Comparison of ENCODE assay signal across 10 cellular contexts in the genomic region with DNA sequence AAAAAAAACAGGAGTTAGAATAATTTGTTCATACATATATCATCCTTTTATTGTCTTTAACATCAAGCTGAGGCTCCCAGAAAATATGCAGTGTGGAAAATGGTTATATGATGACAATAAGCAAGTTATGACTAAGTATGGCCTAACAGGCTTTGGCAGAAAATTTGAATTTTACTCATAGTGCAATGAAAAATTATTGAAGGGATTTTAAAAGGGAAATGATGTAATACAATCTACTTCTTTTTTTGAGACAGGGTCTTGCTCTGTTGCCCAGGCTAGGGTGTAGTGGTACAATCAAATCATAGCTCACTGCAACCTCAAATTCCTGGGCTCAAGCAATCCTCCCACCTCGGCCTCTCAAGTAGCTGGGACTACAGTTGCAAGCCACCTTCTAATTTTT.
A peak's percentile ranks its signal among the peaks of the same experiment; 100 is the strongest.
DNase-seq lines count a peak whose midpoint lies in the region; ATAC-seq and TF ChIP-seq lines count a peak whose summit lies in the region.
"Had no signal": no experiment of that assay in that cellular context is flagged by ENCODE, and none has a peak within 500 bp of the region (broad histone marks: within the 10 kb centered on the region; RNA-seq: fewer than 3 reads in every experiment).

No MANE protein-coding gene starts in this region.

- no peaks in the 10 kb centered on the region for H3K27me3 ChIP-seq in CD8-positive, alpha-beta memory T cell (ENCODE audit: insufficient read depth, low read length, poor library complexity, severe bottlenecking)
- no peaks in the 10 kb centered on the region for H3K27me3 ChIP-seq in heart left ventricle
- no peaks in the 10 kb centered on the region for H3K27me3 ChIP-seq in transverse colon

- H3K9ac ChIP-seq in SK-N-MC (ENCODE audit: insufficient read length), result no peak overlapping the region

- no peak for TF ChIP-seq EP300 in transverse colon (IDR thresholded peaks at IDR 0.05; ENCODE audit: low read depth)

- in situ Hi-C loops in transverse colon (cut with MboI; ENCODE audit: low pct_ligation_motif_present in 1 of 4, low pct_unique_long_range_greater_than_20kb in 1 of 4, low sequenced_read_pairs in 3 of 4), result no loop called here

- TF ChIP-seq POLR2A in heart left ventricle (IDR thresholded peaks at IDR 0.05) (no peak), transverse colon (IDR thresholded peaks at IDR 0.05) (no peak)

- peaks cover 5% of the 10 kb centered on the region for H3K36me3 Mint-ChIP-seq in activated CD4-positive, alpha-beta T cell treated with anti-CD3 and anti-CD28 coated beads, Interleukin-2, amount 10 ng/mL, durations not matched to agents 24 days and 14 days (ENCODE audit: low read depth)
- H3K36me3 Mint-ChIP-seq in stimulated activated effector memory CD8-positive, alpha-beta T cell treated with anti-CD3 and anti-CD28 coated beads, Interleukin-12 subunit alpha, Interleukin-12 subunit beta, amount 100 ng/mL, for 72 hours, result peaks cover 49% of the 10 kb centered on the region
- H3K36me3 Mint-ChIP-seq in CD8-positive, alpha-beta memory T cell, result peaks cover 0 to 59% (median 10%) of the 10 kb centered on the region in 3 donors

- no peak overlapping the region for H3K4me3 ChIP-seq in SK-N-MC
- no peak overlapping the region for H3K4me3 ChIP-seq in CD8-positive, alpha-beta memory T cell (ENCODE audit: low read length)
- no peak overlapping the region for H3K4me3 ChIP-seq in heart left ventricle
- no peak overlapping the region for H3K4me3 ChIP-seq in transverse colon
- H3K4me3 ChIP-seq: thoracic aorta had no signal

- ATAC-seq in HG02884 (IDR thresholded peaks at IDR 0.05; ENCODE audit: unreplicated experiment) (peak; percentile 41), heart left ventricle (no peak)
- ATAC-seq in stimulated activated effector memory CD8-positive, alpha-beta T cell treated with anti-CD3 and anti-CD28 coated beads, Interleukin-12 subunit alpha, Interleukin-12 subunit beta, amount 100 ng/mL, for 72 hours, result peak; percentile 84

- 90 to 100% (median 92%) methylated on average over 1 of the region's 1 CpG for WGBS in heart left ventricle, 4 donors
- WGBS in transverse colon (ENCODE audit: low coverage in 1 of 2), 2 donors, result 88% methylated on average over 1 of the region's 1 CpG; no CpG with 5 or more reads in 1 of the 2 donors

- no peak for TF ChIP-seq CTCF in heart left ventricle (IDR thresholded peaks at IDR 0.05)
- TF ChIP-seq CTCF in transverse colon (IDR thresholded peaks at IDR 0.05), result no peak

- H3K27ac ChIP-seq in SK-N-MC, result peak overlapping the region; percentile 65
- no peak overlapping the region for H3K27ac ChIP-seq in CD8-positive, alpha-beta memory T cell (ENCODE audit: low read depth, low read length)
- no peak overlapping the region for H3K27ac ChIP-seq in heart left ventricle
- H3K27ac ChIP-seq in transverse colon, result peak overlapping the region in 1 of 4 donors; percentile 1
- H3K27ac ChIP-seq: thoracic aorta had no signal

- peaks cover 7% of the 10 kb centered on the region for H3K4me1 Mint-ChIP-seq in activated CD4-positive, alpha-beta T cell treated with anti-CD3 and anti-CD28 coated beads, Interleukin-2, amount 10 ng/mL, durations not matched to agents 24 days and 14 days
- peaks cover 11% of the 10 kb centered on the region for H3K4me1 Mint-ChIP-seq in stimulated activated effector memory CD8-positive, alpha-beta T cell treated with anti-CD3 and anti-CD28 coated beads, Interleukin-12 subunit alpha, Interleukin-12 subunit beta, amount 100 ng/mL, for 72 hours
- H3K4me1 Mint-ChIP-seq in CD8-positive, alpha-beta memory T cell, result peaks cover 7 to 8% (median 7%) of the 10 kb centered on the region in 3 donors
- H3K4me1 Mint-ChIP-seq: neural crest cell had no signal

- no peak for DNase-seq in activated CD4-positive, alpha-beta T cell treated with anti-CD3 and anti-CD28 coated beads, Interleukin-2, amount 10 ng/mL, durations not matched to agents 24 days and 14 days
- DNase-seq in activated CD4-positive, alpha-beta T cell treated with anti-CD3 and anti-CD28 coated beads, Interleukin-2, amount 50 U/mL, for 4 hours, result no peak
- DNase-seq in SK-N-MC (ENCODE audit: low read depth, low spot score) (no peak), heart left ventricle (no peak), transverse colon (no peak)
- DNase-seq in stimulated activated effector memory CD8-positive, alpha-beta T cell treated with anti-CD3 and anti-CD28 coated beads, Interleukin-12 subunit alpha, Interleukin-12 subunit beta, amount 100 ng/mL, for 72 hours (ENCODE audit: low spot score in 2 of 2), result no peak
- DNase-seq in CD8-positive, alpha-beta memory T cell, result no peak

- no peaks in the 10 kb centered on the region for H3K36me3 ChIP-seq in SK-N-MC (ENCODE audit: insufficient read depth, low read length)
- no peaks in the 10 kb centered on the region for H3K36me3 ChIP-seq in CD8-positive, alpha-beta memory T cell (ENCODE audit: insufficient read depth, low read length)
- H3K36me3 ChIP-seq in heart left ventricle, result peaks cover 0 to 84% (median 36%) of the 10 kb centered on the region in 9 donors
- H3K36me3 ChIP-seq in transverse colon, result peaks cover 0 to 4% (median 0%) of the 10 kb centered on the region in 4 donors
- H3K36me3 ChIP-seq: thoracic aorta had no signal

- POLR2A ChIA-PET in CD8-positive, alpha-beta memory T cell (lab: Charles Lee), result interaction anchor here (0.6 kb wide), 1 partner anchor 12 kb away, joined by 3 read pairs; no protein-coding TSS in a partner anchor

- H3K27ac Mint-ChIP-seq in activated CD4-positive, alpha-beta T cell treated with anti-CD3 and anti-CD28 coated beads, Interleukin-2, amount 10 ng/mL, durations not matched to agents 24 days and 14 days, result peak overlapping the region; percentile 73
- H3K27ac Mint-ChIP-seq in stimulated activated effector memory CD8-positive, alpha-beta T cell treated with anti-CD3 and anti-CD28 coated beads, Interleukin-12 subunit alpha, Interleukin-12 subunit beta, amount 100 ng/mL, for 72 hours, result peak overlapping the region; percentile 80
- peak overlapping the region in 4 of 8 donors; percentile 3 to 30 (median 8) for H3K27ac Mint-ChIP-seq in CD8-positive, alpha-beta memory T cell

- H3K9me3 Mint-ChIP-seq in activated CD4-positive, alpha-beta T cell treated with anti-CD3 and anti-CD28 coated beads, Interleukin-2, amount 10 ng/mL, durations not matched to agents 24 days and 14 days, result no peaks in the 10 kb centered on the region
- no peaks in the 10 kb centered on the region for H3K9me3 Mint-ChIP-seq in stimulated activated effector memory CD8-positive, alpha-beta T cell treated with anti-CD3 and anti-CD28 coated beads, Interleukin-12 subunit alpha, Interleukin-12 subunit beta, amount 100 ng/mL, for 72 hours
- H3K9me3 Mint-ChIP-seq in CD8-positive, alpha-beta memory T cell, result no peaks in the 10 kb centered on the region
- H3K9me3 Mint-ChIP-seq: neural crest cell had no signal

- no peaks in the 10 kb centered on the region for H3K27me3 Mint-ChIP-seq in activated CD4-positive, alpha-beta T cell treated with anti-CD3 and anti-CD28 coated beads, Interleukin-2, amount 10 ng/mL, durations not matched to agents 24 days and 14 days
- no peaks in the 10 kb centered on the region for H3K27me3 Mint-ChIP-seq in CD8-positive, alpha-beta memory T cell

- no peaks in the 10 kb centered on the region for H3K4me1 ChIP-seq in CD8-positive, alpha-beta memory T cell (ENCODE audit: insufficient read depth, low read length)
- H3K4me1 ChIP-seq in heart left ventricle, result peaks cover 0 to 2% (median 0%) of the 10 kb centered on the region in 12 donors
- H3K4me1 ChIP-seq in transverse colon, result peaks cover 0 to 10% (median 0%) of the 10 kb centered on the region in 4 donors

- H3K4me3 Mint-ChIP-seq in activated CD4-positive, alpha-beta T cell treated with anti-CD3 and anti-CD28 coated beads, Interleukin-2, amount 10 ng/mL, durations not matched to agents 24 days and 14 days, result no peak overlapping the region
- H3K4me3 Mint-ChIP-seq in stimulated activated effector memory CD8-positive, alpha-beta T cell treated with anti-CD3 and anti-CD28 coated beads, Interleukin-12 subunit alpha, Interleukin-12 subunit beta, amount 100 ng/mL, for 72 hours, result peak overlapping the region; percentile 9
- H3K4me3 Mint-ChIP-seq in CD8-positive, alpha-beta memory T cell, result peak overlapping the region in 1 of 7 donors; percentile 6
- H3K4me3 Mint-ChIP-seq: neural crest cell had no signal

- no peaks in the 10 kb centered on the region for H3K9me3 ChIP-seq in SK-N-MC (ENCODE audit: low read depth, low read length)
- H3K9me3 ChIP-seq in CD8-positive, alpha-beta memory T cell (ENCODE audit: low read length), result no peaks in the 10 kb centered on the region
- no peaks in the 10 kb centered on the region for H3K9me3 ChIP-seq in heart left ventricle
- no peaks in the 10 kb centered on the region for H3K9me3 ChIP-seq in transverse colon
- H3K9me3 ChIP-seq: thoracic aorta had no signal

- CTCF ChIA-PET in CD8-positive, alpha-beta memory T cell (lab: Charles Lee), result interaction anchor here (1.3 to 6.3 kb wide), 3 partner anchors 9 to 236 kb away, joined by 4 to 56 read pairs (median 6); no protein-coding TSS in a partner anchor

- intact Hi-C loops in activated CD4-positive, alpha-beta T cell treated with anti-CD3 and anti-CD28 coated beads, Interleukin-2, amount 10 ng/mL, durations not matched to agents 24 days and 14 days (cut with micrococcal nuclease), result no loop called here
- intact Hi-C loops in heart left ventricle (cut with DNase I) (loop anchor here in 3 of 10 donors (10.0 kb wide), 1 partner anchor 92 kb away; the partner anchor contains the start of gene CEP70 (in 3 of the 3)), transverse colon (cut with DNase I; ENCODE audit: low total_unique reads) (no loop called here)

Comparison
In these comparisons a context has a peak if more than half of its experiments do, and no peak if none do; other contexts are left out.
1. ATAC-seq: peak in HG02884 (single experiment) and stimulated activated effector memory CD8-positive, alpha-beta T cell treated with anti-CD3 and anti-CD28 coated beads, Interleukin-12 subunit alpha, Interleukin-12 subunit beta, amount 100 ng/mL, for 72 hours (single experiment); none in heart left ventricle (0 of 4).